Comparison of ENCODE assay signal across 1 cellular context in the genomic region with DNA sequence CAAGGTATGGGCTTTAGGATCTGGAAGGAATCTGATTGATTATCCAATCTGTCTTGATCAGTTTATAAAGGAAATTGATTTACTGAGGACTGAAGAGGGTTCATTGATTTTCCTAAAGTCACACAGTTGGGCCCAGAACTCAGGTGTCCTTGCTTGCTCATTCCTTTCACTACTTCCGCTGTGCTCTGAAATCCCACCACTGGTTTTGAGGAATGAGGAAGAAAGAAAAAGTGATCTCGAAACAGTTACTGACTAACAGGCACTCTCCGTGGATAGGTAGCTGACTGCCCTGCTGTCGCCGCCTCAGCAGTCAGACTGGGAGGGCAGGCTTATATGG.
TF ChIP-seq lines count a peak whose summit lies in the region.

A gene with protein sequence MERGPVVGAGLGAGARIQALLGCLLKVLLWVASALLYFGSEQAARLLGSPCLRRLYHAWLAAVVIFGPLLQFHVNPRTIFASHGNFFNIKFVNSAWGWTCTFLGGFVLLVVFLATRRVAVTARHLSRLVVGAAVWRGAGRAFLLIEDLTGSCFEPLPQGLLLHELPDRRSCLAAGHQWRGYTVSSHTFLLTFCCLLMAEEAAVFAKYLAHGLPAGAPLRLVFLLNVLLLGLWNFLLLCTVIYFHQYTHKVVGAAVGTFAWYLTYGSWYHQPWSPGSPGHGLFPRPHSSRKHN (plus strand): TSS at position 280 of the 337 bp plus-strand sequence. CDS start 905 bp downstream, outside the sequence.

TF ChIP-seq in H1, 55 proteins besides CTCF, POLR2A, EP300 and RAD21:
- TF ChIP-seq MAFK (IDR thresholded peaks at IDR 0.05; ENCODE audit: low read depth, low read length) (no peak), RXRA (IDR thresholded peaks at IDR 0.05; ENCODE audit: insufficient read depth, low read depth, low read length) (no peak), SP2 (IDR thresholded peaks at IDR 0.05; ENCODE audit: low read length) (no peak), TEAD4 (IDR thresholded peaks at IDR 0.05; ENCODE audit: low read depth, low read length) (no peak), SIN3A (conservative IDR thresholded peaks at IDR 0.05 in 1 of 2, IDR thresholded peaks at IDR 0.05 in 1 of 2; ENCODE audit: low read depth in 1 of 2, low read length in 2 of 2) (no peak), FOSL1 (IDR thresholded peaks at IDR 0.05; ENCODE audit: insufficient read depth, low read depth, low read length) (no peak), PHF8 (conservative IDR thresholded peaks at IDR 0.05; ENCODE audit: low read depth, low read length) (no peak), E2F6 (IDR thresholded peaks at IDR 0.05) (no peak), HDAC2 (IDR thresholded peaks at IDR 0.05; ENCODE audit: borderline replicate concordance in 1 of 2, low read depth in 2 of 2, low read length in 2 of 2) (no peak), BRCA1 (IDR thresholded peaks at IDR 0.05; ENCODE audit: low read depth, low read length) (no peak), TAF1 (IDR thresholded peaks at IDR 0.05; ENCODE audit: low read depth, low read length) (no peak), KDM1A (IDR thresholded peaks at IDR 0.05; ENCODE audit: borderline replicate concordance, low read length) (no peak), SP4 (IDR thresholded peaks at IDR 0.05; ENCODE audit: low read length) (no peak), SIRT6 (IDR thresholded peaks at IDR 0.05; ENCODE audit: low read length) (no peak), CBX5 (IDR thresholded peaks at IDR 0.05; ENCODE audit: low read depth, low read length) (no peak), TAF7 (optimal IDR thresholded peaks at IDR 0.05; ENCODE audit: borderline replicate concordance, low read depth, low read length) (no peak), CTBP2 (IDR thresholded peaks at IDR 0.05; ENCODE audit: borderline replicate concordance, insufficient read depth, insufficient read length, low read length) (no peak)
